14 cellular contexts compared by ENCODE assay signal in the genomic region with DNA sequence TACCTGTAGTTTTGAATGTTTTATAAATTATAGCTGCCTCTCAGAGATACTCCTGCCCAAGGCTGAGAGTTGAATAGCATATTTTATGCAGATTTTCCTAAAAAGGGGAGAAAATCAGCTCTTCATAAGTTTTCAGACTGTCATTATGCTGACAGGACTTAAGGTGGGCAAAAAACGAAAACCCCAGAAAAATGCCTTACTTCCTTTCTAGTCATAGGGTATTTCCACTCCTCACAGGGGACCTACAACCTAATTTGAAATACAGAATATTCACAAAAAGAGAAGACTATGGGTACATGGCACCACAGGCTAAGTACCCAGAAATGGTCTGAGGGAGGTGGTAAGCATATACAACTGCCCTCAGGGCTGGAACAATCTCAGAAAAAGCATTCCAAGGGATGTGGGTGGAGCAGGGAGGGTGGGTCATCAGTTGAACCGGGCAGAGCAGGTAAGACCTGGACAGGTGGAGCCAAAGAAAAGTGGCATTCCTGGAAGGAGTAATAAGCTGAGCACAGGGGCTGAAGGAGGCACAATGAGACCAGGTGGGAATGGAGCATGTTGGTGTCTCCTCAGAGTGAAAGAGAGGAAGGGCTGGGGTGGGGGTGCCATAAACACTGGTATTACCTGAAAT. TPM values are rescaled to one million over a fixed set of nuclear protein-coding genes. Genes with fewer than 3 reads are reported as not detected.
A peak's percentile ranks its signal among the peaks of the same experiment; 100 is the strongest.
DNase-seq lines count a peak whose midpoint lies in the region; ATAC-seq, FAIRE-seq and TF ChIP-seq lines count a peak whose summit lies in the region.
"Had no signal": no experiment of that assay in that cellular context is flagged by ENCODE, and none has a peak within 500 bp of the region (broad histone marks: within the 10 kb centered on the region; RNA-seq: fewer than 3 reads in every experiment).

No MANE protein-coding gene starts in this region.

- H3K4me1 ChIP-seq in smooth muscle cell (ENCODE audit: low read depth), result no peaks in the 10 kb centered on the region

- no peaks in the 10 kb centered on the region for H3K79me2 ChIP-seq in smooth muscle cell (ENCODE audit: low read depth)

- WGBS in smooth muscle cell (ENCODE audit: low lambda C conversion rate), result 64% methylated on average over 2 of the region's 2 CpGs

- no peak for DNase-seq in GM12892 (ENCODE audit: insufficient read length)
- DNase-seq in LoVo (ENCODE audit: low spot score), result peak; percentile 70
- no peak for DNase-seq in smooth muscle cell (lab: John Stamatoyannopoulos, UW; ENCODE audit: unreplicated experiment)
- no peak for DNase-seq in KG1 (lab: John Stamatoyannopoulos, UW)
- no peak for DNase-seq in NCI-H1092 (lab: John Stamatoyannopoulos, UW)
- no peak for DNase-seq in NCI-H2107 (lab: John Stamatoyannopoulos, UW)
- DNase-seq: CD4-positive, alpha-beta T cell; H9; retina; stimulated activated CD4-positive, alpha-beta T cell treated with anti-CD3 and anti-CD28 coated beads, Interleukin-4, amount 100 ng/mL, for 4 hours had no signal

- peak overlapping the region; percentile 72 for H3K9ac ChIP-seq in smooth muscle cell (ENCODE audit: low read depth)

- H3K27me3 ChIP-seq in smooth muscle cell (ENCODE audit: low read depth), result no peaks in the 10 kb centered on the region

- FAIRE-seq in GM12892 (lab: Jason Lieb, UNC), result peak; percentile 17
- FAIRE-seq: frontal cortex had no signal

- H3F3A ChIP-seq in smooth muscle cell (ENCODE audit: low read depth), result no peaks in the 10 kb centered on the region

- no peak overlapping the region for H3K4me3 ChIP-seq in smooth muscle cell

- TF ChIP-seq CTCF in smooth muscle cell (IDR thresholded peaks at IDR 0.05; ENCODE audit: borderline replicate concordance, insufficient read depth, poor library complexity, severe bottlenecking), result no peak

- peak overlapping the region; percentile 94 for H3K27ac ChIP-seq in smooth muscle cell (ENCODE audit: low read depth)
- H3K27ac ChIP-seq: HL-60, VCaP had no signal

- no peaks in the 10 kb centered on the region for H3K36me3 ChIP-seq in smooth muscle cell (ENCODE audit: low read depth)

- peak; percentile 75 for ATAC-seq in esophagus mucosa

- no peak overlapping the region for H2AFZ ChIP-seq in smooth muscle cell (ENCODE audit: low read depth)

- H3K4me2 ChIP-seq in smooth muscle cell, result peak overlapping the region; percentile 22

- H3K9me3 ChIP-seq in smooth muscle cell (replicated peaks; ENCODE audit: low read depth), result no peaks in the 10 kb centered on the region

- no peak for TF ChIP-seq POLR2A in GM12892 (IDR thresholded peaks at IDR 0.05; ENCODE audit: low read depth, low read length)

- H4K20me1 ChIP-seq in smooth muscle cell (ENCODE audit: low read depth), result no peaks in the 10 kb centered on the region

RNA-seq across cellular contexts. Expression of a gene that starts 10.6 kb away (rescaled TPM):
- 39.0 TPM for polyA plus RNA-seq in GM12892 (2012; ENCODE audit: missing spikeins)
- total RNA-seq in esophagus mucosa (39.6 TPM), smooth muscle cell (50.3 and 50.6 TPM in 2 replicates)
- polyA plus RNA-seq in smooth muscle cell, result 11.9 and 21.7 TPM in 2 replicates

RNA-seq across cellular contexts. Expression of a gene that starts 16.3 kb away (rescaled TPM):
- 28.8 TPM for polyA plus RNA-seq in GM12892 (2012; ENCODE audit: missing spikeins)
- total RNA-seq in esophagus mucosa, result 41.5 TPM
- 8.2 and 14.1 TPM in 2 replicates for total RNA-seq in smooth muscle cell
- polyA plus RNA-seq in smooth muscle cell, result 37.4 and 37.5 TPM in 2 replicates

RNA-seq across cellular contexts. Expression of a gene that starts 17.8 kb away (rescaled TPM):
- polyA plus RNA-seq in GM12892 (2012; ENCODE audit: missing spikeins), result 40.3 TPM
- total RNA-seq in esophagus mucosa (72.7 TPM), smooth muscle cell (15.4 and 22.7 TPM in 2 replicates)
- 41.8 and 43.8 TPM in 2 replicates for polyA plus RNA-seq in smooth muscle cell
